9 cellular contexts compared by ENCODE assay signal in the genomic region with DNA sequence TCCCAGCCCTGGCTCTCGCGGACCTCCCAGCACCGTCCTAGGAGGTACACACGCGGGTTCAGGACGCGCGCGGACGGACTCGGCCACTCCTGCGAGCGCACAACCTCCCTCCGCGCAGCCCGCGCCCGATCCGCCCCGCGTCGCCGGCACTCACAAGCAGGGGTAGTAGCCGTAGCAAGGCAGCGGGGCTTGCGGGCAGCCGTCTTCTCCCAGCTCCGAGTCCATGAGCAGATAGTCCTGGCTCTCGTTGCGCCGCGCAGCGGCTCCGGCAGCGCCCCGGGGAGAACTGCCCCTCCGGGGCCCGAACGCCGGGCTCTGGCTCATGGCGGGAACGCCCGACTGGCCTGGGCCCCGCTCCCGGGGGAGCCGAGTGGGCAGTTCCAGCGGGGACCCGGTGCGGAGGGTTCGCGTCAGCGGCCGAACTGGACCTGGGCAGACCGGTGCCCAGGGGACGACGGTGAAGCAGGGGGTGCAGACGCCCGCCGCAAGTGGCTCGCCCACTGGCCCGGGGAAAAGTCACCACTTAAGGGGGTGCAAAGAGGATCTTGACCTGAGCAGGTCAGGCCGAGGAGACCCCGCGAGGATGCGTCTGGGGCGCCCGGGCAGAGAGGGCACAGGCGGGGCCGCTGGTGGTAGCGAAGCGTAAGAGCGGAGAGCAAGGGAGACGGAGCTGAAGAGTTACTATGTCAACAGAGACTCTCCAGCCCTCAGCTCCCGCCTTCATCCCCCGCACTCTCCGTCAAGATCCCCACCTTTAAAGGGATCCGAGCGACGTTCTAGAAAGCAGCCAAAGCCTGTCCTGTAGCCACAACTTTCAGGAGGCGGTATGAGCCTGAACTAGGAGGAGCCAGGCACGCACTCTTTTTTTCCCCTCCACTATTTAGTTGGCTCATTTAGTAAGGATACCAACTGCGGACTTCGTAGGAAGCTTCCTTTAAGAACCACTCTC. TPM values are rescaled to one million over a fixed set of nuclear protein-coding genes. Genes with fewer than 3 reads are reported as not detected.
DNase-seq lines count a peak whose midpoint lies in the region; ATAC-seq and TF ChIP-seq lines count a peak whose summit lies in the region.
"Had no signal": no experiment of that assay in that cellular context is flagged by ENCODE, and none has a peak within 500 bp of the region (broad histone marks: within the 10 kb centered on the region; RNA-seq: fewer than 3 reads in every experiment).

A gene (minus strand): TSS at position 828 of the 949 bp plus-strand sequence. CDS start 504 bp downstream, at position 324.

- DNase-seq in GM03348 (ENCODE audit: low spot score) (peak; percentile 23), brain microvascular endothelial cell (peak; percentile 25), sigmoid colon (peak; percentile 83), SIG-M5 treated with dmso at 0.1 percent for 504 hours (lab: John Stamatoyannopoulos, UW; ENCODE audit: unreplicated experiment) (no peak), epidermal melanocyte (ENCODE audit: insufficient read length, low spot score) (no peak)

- peak in 1 of 2 donors; percentile 34 for TF ChIP-seq POLR2A in sigmoid colon (IDR thresholded peaks at IDR 0.05)

- in situ Hi-C loops in brain microvascular endothelial cell (cut with HindIII; ENCODE audit: low pct_ligation_motif_present, low sequenced_read_pairs): no loop called here

- 9 to 14% methylated on average over 83 of the region's 83 CpGs for WGBS in sigmoid colon, 2 donors

- intact Hi-C loops in sigmoid colon (cut with DNase I): loop anchor here (10.0 kb wide), 1 partner anchor 459 kb away; a partner anchor contains a TSS

- TF ChIP-seq EP300 in sigmoid colon (IDR thresholded peaks at IDR 0.05): no peak

- H3K36me3 ChIP-seq in brain microvascular endothelial cell (replicated peaks) (no peaks in the 10 kb centered on the region), sigmoid colon (no peaks in the 10 kb centered on the region)

- ATAC-seq in GM21528 (IDR thresholded peaks at IDR 0.05; ENCODE audit: low FRiP score, unreplicated experiment): no peak
- ATAC-seq in HG02852 (IDR thresholded peaks at IDR 0.05; ENCODE audit: unreplicated experiment): no peak
- ATAC-seq: GM12878 had no signal

- H3K27ac ChIP-seq in brain microvascular endothelial cell (no peak within 1 kb of the TSS), sigmoid colon (peak within 1 kb of the TSS; percentile 89 to 91 (median 90))

- TF ChIP-seq CTCF in brain microvascular endothelial cell (IDR thresholded peaks at IDR 0.05; ENCODE audit: low read depth, low read length, missing control alignments): no peak
- no peak for TF ChIP-seq CTCF in sigmoid colon (IDR thresholded peaks at IDR 0.05)

- no peaks in the 10 kb centered on the region for H3K27me3 ChIP-seq in brain microvascular endothelial cell (replicated peaks)
- H3K27me3 ChIP-seq in sigmoid colon: no peaks in the 10 kb centered on the region

- H3K4me1 ChIP-seq in sigmoid colon: peaks cover 0 to 18% (median 9%) of the 10 kb centered on the region in 4 donors

- H3K9me3 ChIP-seq in iPS-18c (ENCODE audit: control insufficient read depth, insufficient read depth, low read length): no peaks in the 10 kb centered on the region
- H3K9me3 ChIP-seq in sigmoid colon: no peaks in the 10 kb centered on the region

- H3K4me3 ChIP-seq in brain microvascular endothelial cell (ENCODE audit: low read depth, low read length) (peak within 1 kb of the TSS; percentile 67), iPS-18c (ENCODE audit: insufficient read depth, low read depth, low read length) (peak within 1 kb of the TSS; percentile 60), sigmoid colon (peak within 1 kb of the TSS; percentile 61 to 84 (median 75))
- H3K4me3 ChIP-seq: GM12878 had no signal

RNA-seq across cellular contexts. Expression of the gene that starts here (rescaled TPM):
- total RNA-seq in sigmoid colon: 10 to 100 TPM in 2 of 4 donors, 1 to 10 TPM in 2; 3.6 to 14.3 (median 9.7) TPM
- under 1 TPM; 0.23 to 0.60 (median 0.55) TPM for polyA plus RNA-seq in sigmoid colon
- total RNA-seq: GM12878 had no signal
- polyA plus RNA-seq: GM12878 had no signal

Comparison
In these comparisons a context has a peak if more than half of its experiments do, and no peak if none do; other contexts are left out.
1. DNase-seq: peak in GM03348 (single experiment), brain microvascular endothelial cell (single experiment) and sigmoid colon (single experiment); none in SIG-M5 treated with dmso at 0.1 percent for 504 hours (single experiment) and epidermal melanocyte (single experiment).
2. Peak in every context shown above with its lines, with median percentiles within 50 percentile points of each other: H3K4me3 ChIP-seq.